ENCODE assay signal across 18 cellular contexts in genomic region chr16:88841521-88842307, GRCh38. TPM values are rescaled to one million over a fixed set of nuclear protein-coding genes. Genes with fewer than 3 reads are reported as not detected.
DNase-seq lines count a peak whose midpoint lies in the region; ATAC-seq and TF ChIP-seq lines count a peak whose summit lies in the region.
"Had no signal": no experiment of that assay in that cellular context is flagged by ENCODE, and none has a peak within 500 bp of the region (broad histone marks: within the 10 kb centered on the region; RNA-seq: fewer than 3 reads in every experiment).

No MANE protein-coding gene starts in this region.

- H3K4me3 Mint-ChIP-seq in stimulated activated naive CD8-positive, alpha-beta T cell treated with anti-CD3 and anti-CD28 coated beads, Interleukin-15, amount 100 ng/mL, for 72 hours: no peak overlapping the region
- no peak overlapping the region for H3K4me3 Mint-ChIP-seq in neural crest cell
- no peak overlapping the region for H3K4me3 Mint-ChIP-seq in stimulated activated memory B cell treated with anti-CD40 and anti-IgM and Interleukin-4, amounts not matched to agents 10 μg/mL and 1 μg/mL and 100 μg/mL, for 72 hours
- H3K4me3 Mint-ChIP-seq in osteocyte (ENCODE audit: unreplicated experiment): no peak overlapping the region
- H3K4me3 Mint-ChIP-seq: CD4-positive, alpha-beta T cell; GM23338; HFFc6 had no signal

- ATAC-seq in stimulated activated naive CD8-positive, alpha-beta T cell treated with anti-CD3 and anti-CD28 coated beads, Interleukin-15, amount 100 ng/mL, for 72 hours: peak; percentile 31
- ATAC-seq in stimulated activated naive CD8-positive, alpha-beta T cell treated with anti-CD3 and anti-CD28 coated beads, Interleukin-15, Interleukin-2, amounts not matched to agents 100 U/mL and 50 U/mL, for 24 hours: no peak
- ATAC-seq in stimulated activated memory B cell treated with anti-CD40 and anti-IgM and Interleukin-4, amounts not matched to agents 10 μg/mL and 1 μg/mL and 100 μg/mL, for 72 hours: peak; percentile 18
- ATAC-seq in HG03378 (IDR thresholded peaks at IDR 0.05; ENCODE audit: unreplicated experiment): no peak
- ATAC-seq: GM23338, HCT116 had no signal

- no peaks in the 10 kb centered on the region for H3K4me1 ChIP-seq in tibial artery
- H3K4me1 ChIP-seq: Caco-2 had no signal

- H3K27me3 Mint-ChIP-seq in stimulated activated naive CD8-positive, alpha-beta T cell treated with anti-CD3 and anti-CD28 coated beads, Interleukin-15, amount 100 ng/mL, for 72 hours: no peaks in the 10 kb centered on the region
- H3K27me3 Mint-ChIP-seq in neural crest cell (ENCODE audit: low read depth) (no peaks in the 10 kb centered on the region), osteocyte (ENCODE audit: unreplicated experiment) (no peaks in the 10 kb centered on the region)
- no peaks in the 10 kb centered on the region for H3K27me3 Mint-ChIP-seq in stimulated activated memory B cell treated with anti-CD40 and anti-IgM and Interleukin-4, amounts not matched to agents 10 μg/mL and 1 μg/mL and 100 μg/mL, for 72 hours
- H3K27me3 Mint-ChIP-seq: CD4-positive, alpha-beta T cell had no signal

- peak overlapping the region; percentile 26 for H3K27ac ChIP-seq in caudate nucleus (ENCODE audit: low read depth, low read length)
- no peak overlapping the region for H3K27ac ChIP-seq in tibial artery
- H3K27ac ChIP-seq: C4-2B had no signal

- no peak for DNase-seq in stimulated activated naive CD8-positive, alpha-beta T cell treated with anti-CD3 and anti-CD28 coated beads, Interleukin-15, amount 100 ng/mL, for 72 hours
- DNase-seq in stimulated activated naive CD8-positive, alpha-beta T cell treated with anti-CD3 and anti-CD28 coated beads, Interleukin-15, Interleukin-2, amounts not matched to agents 100 U/mL and 50 U/mL, for 24 hours: no peak
- DNase-seq in caudate nucleus (lab: John Stamatoyannopoulos, UW): no peak
- DNase-seq in neural crest cell (ENCODE audit: low read depth, low spot score): no peak
- no peak for DNase-seq in osteocyte (ENCODE audit: extremely low spot score, unreplicated experiment)
- DNase-seq in tibial artery: no peak
- DNase-seq: 8988T; Caco-2; CD4-positive, alpha-beta T cell; H7; HFFc6 had no signal

- no peaks in the 10 kb centered on the region for H3K36me3 Mint-ChIP-seq in neural crest cell (ENCODE audit: low read depth)
- peaks cover 24% of the 10 kb centered on the region for H3K36me3 Mint-ChIP-seq in stimulated activated memory B cell treated with anti-CD40 and anti-IgM and Interleukin-4, amounts not matched to agents 10 μg/mL and 1 μg/mL and 100 μg/mL, for 72 hours
- peaks cover 4% of the 10 kb centered on the region for H3K36me3 Mint-ChIP-seq in osteocyte (ENCODE audit: unreplicated experiment)

- intact Hi-C loops in tibial artery (cut with DNase I; ENCODE audit: low total_unique reads): no loop called here

- no peaks in the 10 kb centered on the region for H3K4me1 Mint-ChIP-seq in stimulated activated naive CD8-positive, alpha-beta T cell treated with anti-CD3 and anti-CD28 coated beads, Interleukin-15, amount 100 ng/mL, for 72 hours
- H3K4me1 Mint-ChIP-seq in neural crest cell: no peaks in the 10 kb centered on the region
- peaks cover 8% of the 10 kb centered on the region for H3K4me1 Mint-ChIP-seq in stimulated activated memory B cell treated with anti-CD40 and anti-IgM and Interleukin-4, amounts not matched to agents 10 μg/mL and 1 μg/mL and 100 μg/mL, for 72 hours
- H3K4me1 Mint-ChIP-seq in osteocyte (ENCODE audit: unreplicated experiment): no peaks in the 10 kb centered on the region

- peaks cover 18 to 65% (median 54%) of the 10 kb centered on the region in 3 donors for H3K36me3 ChIP-seq in tibial artery

- TF ChIP-seq CTCF in neural crest cell (conservative IDR thresholded peaks at IDR 0.05) (no peak), osteocyte (IDR thresholded peaks at IDR 0.05) (no peak), tibial artery (IDR thresholded peaks at IDR 0.05) (no peak)

- H3K27me3 ChIP-seq in tibial artery: no peaks in the 10 kb centered on the region

- H3K27ac Mint-ChIP-seq in stimulated activated naive CD8-positive, alpha-beta T cell treated with anti-CD3 and anti-CD28 coated beads, Interleukin-15, amount 100 ng/mL, for 72 hours: peak overlapping the region in 1 of 2 donors; percentile 74
- H3K27ac Mint-ChIP-seq in neural crest cell (ENCODE audit: unreplicated experiment): peak overlapping the region; percentile 35
- no peak overlapping the region for H3K27ac Mint-ChIP-seq in stimulated activated memory B cell treated with anti-CD40 and anti-IgM and Interleukin-4, amounts not matched to agents 10 μg/mL and 1 μg/mL and 100 μg/mL, for 72 hours
- no peak overlapping the region for H3K27ac Mint-ChIP-seq in osteocyte (ENCODE audit: unreplicated experiment)
- H3K27ac Mint-ChIP-seq: CD4-positive, alpha-beta T cell; GM23338; HFFc6 had no signal

- H3K9me3 ChIP-seq in tibial artery: no peaks in the 10 kb centered on the region
- H3K9me3 ChIP-seq: Caco-2 had no signal

- H3K4me3 ChIP-seq in tibial artery: no peak overlapping the region
- H3K4me3 ChIP-seq: GM23338 had no signal

- no peaks in the 10 kb centered on the region for H3K9me3 Mint-ChIP-seq in stimulated activated naive CD8-positive, alpha-beta T cell treated with anti-CD3 and anti-CD28 coated beads, Interleukin-15, amount 100 ng/mL, for 72 hours
- H3K9me3 Mint-ChIP-seq in neural crest cell: no peaks in the 10 kb centered on the region
- H3K9me3 Mint-ChIP-seq in stimulated activated memory B cell treated with anti-CD40 and anti-IgM and Interleukin-4, amounts not matched to agents 10 μg/mL and 1 μg/mL and 100 μg/mL, for 72 hours: no peaks in the 10 kb centered on the region
- H3K9me3 Mint-ChIP-seq in osteocyte (ENCODE audit: unreplicated experiment): no peaks in the 10 kb centered on the region
- H3K9me3 Mint-ChIP-seq: CD4-positive, alpha-beta T cell; GM23338; HFFc6 had no signal

RNA-seq across cellular contexts. Expression of gene GALNS, which starts 15.0 kb away (rescaled TPM):
- total RNA-seq in neural crest cell: 19.7 and 20.1 TPM in 2 replicates
- total RNA-seq in osteocyte: 47.0 and 51.5 TPM in 2 replicates

RNA-seq across cellular contexts. Expression of gene TRAPPC2L, which starts 15.2 kb away (rescaled TPM):
- total RNA-seq in neural crest cell (89.8 and 95.1 TPM in 2 replicates), osteocyte (71.7 and 74.0 TPM in 2 replicates)

RNA-seq across cellular contexts. Expression of gene PABPN1L, which starts 24.7 kb away (rescaled TPM):
- total RNA-seq in neural crest cell (not detected in 2 replicates), osteocyte (not detected in 2 replicates)
- total RNA-seq: A673; Caco-2; CD4-positive, alpha-beta T cell; GM23338; H7; HFFc6; HT-29 had no signal

RNA-seq across cellular contexts. Expression of gene APRT, which starts 30.0 kb away (rescaled TPM):
- 114 and 116 TPM in 2 replicates for total RNA-seq in neural crest cell
- total RNA-seq in osteocyte: 77.1 and 83.9 TPM in 2 replicates

RNA-seq across cellular contexts. Expression of gene CDT1, which starts 38.1 kb away (rescaled TPM):
- 79.6 and 79.9 TPM in 2 replicates for total RNA-seq in neural crest cell
- total RNA-seq in osteocyte: 5.6 and 6.6 TPM in 2 replicates

Comparison
In these comparisons a context has a peak if more than half of its experiments do, and no peak if none do; other contexts are left out.
1. ATAC-seq: peak in stimulated activated naive CD8-positive, alpha-beta T cell treated with anti-CD3 and anti-CD28 coated beads, Interleukin-15, amount 100 ng/mL, for 72 hours (single experiment) and stimulated activated memory B cell treated with anti-CD40 and anti-IgM and Interleukin-4, amounts not matched to agents 10 μg/mL and 1 μg/mL and 100 μg/mL, for 72 hours (single experiment); none in stimulated activated naive CD8-positive, alpha-beta T cell treated with anti-CD3 and anti-CD28 coated beads, Interleukin-15, Interleukin-2, amounts not matched to agents 100 U/mL and 50 U/mL, for 24 hours (single experiment) and HG03378 (single experiment).